In the genomic region with DNA sequence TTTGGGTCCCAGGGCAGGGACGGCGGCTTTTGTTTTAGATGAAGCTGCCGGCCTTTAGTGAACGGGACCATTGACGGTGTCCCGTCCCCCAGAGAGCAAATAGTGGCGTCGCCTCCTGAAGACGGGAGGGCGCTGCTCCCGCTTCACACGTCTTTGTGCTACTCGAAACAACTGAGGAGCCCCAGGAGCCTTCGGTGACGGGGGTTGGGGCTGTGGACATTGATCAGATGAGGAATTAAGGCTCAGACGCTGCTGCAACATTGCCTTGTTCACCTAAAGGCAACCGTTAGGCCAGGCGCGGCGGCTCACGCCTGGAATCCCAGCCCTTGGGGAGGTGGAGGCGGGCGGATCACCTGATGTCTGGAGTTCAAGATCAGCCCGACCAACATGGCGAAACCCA, we compare ENCODE assay signal across 3 cellular contexts. TPM values are rescaled to one million over a fixed set of nuclear protein-coding genes. Genes with fewer than 3 reads are reported as not detected.
"Had no signal": no experiment of that assay in that cellular context is flagged by ENCODE, and none has a peak within 500 bp of the region (broad histone marks: within the 10 kb centered on the region; RNA-seq: fewer than 3 reads in every experiment).

No MANE protein-coding gene starts in this region.

RNA-seq across cellular contexts. Expression of a gene that starts 0.4 kb away (rescaled TPM):
- total RNA-seq: M059J, MCF 10A, NCI-H460 had no signal
